ENCODE assay signal across 17 cellular contexts in genomic region chr2:190927257-190927656, GRCh38. TPM values are rescaled to one million over a fixed set of nuclear protein-coding genes. Genes with fewer than 3 reads are reported as not detected.
DNase-seq lines count a peak whose midpoint lies in the region; ATAC-seq and TF ChIP-seq lines count a peak whose summit lies in the region.
"Had no signal": no experiment of that assay in that cellular context is flagged by ENCODE, and none has a peak within 500 bp of the region (broad histone marks: within the 10 kb centered on the region; RNA-seq: fewer than 3 reads in every experiment).

No MANE protein-coding gene starts in this region.

- WGBS in thymus, result over 99% methylated on average over 2 of the region's 2 CpGs

- peaks cover 54% of the 10 kb centered on the region for H3K79me2 ChIP-seq in Karpas-422 (ENCODE audit: low read length)

- no peak overlapping the region for H2AFZ ChIP-seq in Karpas-422 (ENCODE audit: low read length)

- H4K20me1 ChIP-seq in Karpas-422 (ENCODE audit: insufficient read depth, low read depth, low read length), result no peaks in the 10 kb centered on the region

- peaks cover 92% of the 10 kb centered on the region for H3K36me3 Mint-ChIP-seq in activated T-cell treated with anti-CD3 and anti-CD28 coated beads, Interleukin-2, amount 50 U/mL, for 24 hours (ENCODE audit: low read depth)
- H3K36me3 Mint-ChIP-seq in activated T-cell treated with anti-CD3 and anti-CD28 coated beads, Interleukin-2, amount 50 U/mL, for 4 hours (ENCODE audit: insufficient read depth), result peaks cover 41% of the 10 kb centered on the region

- H3K27me3 ChIP-seq in thymus (ENCODE audit: control insufficient read depth, insufficient read depth) (no peaks in the 10 kb centered on the region), Karpas-422 (ENCODE audit: low read length) (no peaks in the 10 kb centered on the region)
- H3K27me3 ChIP-seq: testis had no signal

- no peak for DNase-seq in activated T-cell treated with anti-CD3 and anti-CD28 coated beads, Interleukin-2, amount 50 U/mL, for 24 hours
- no peak for DNase-seq in activated T-cell treated with anti-CD3 and anti-CD28 coated beads, Interleukin-2, amount 50 U/mL, for 4 hours
- peak; percentile 80 for DNase-seq in astrocyte of the hippocampus (ENCODE audit: low read depth, low spot score)
- DNase-seq in iris pigment epithelial cell (ENCODE audit: low read depth), result peak; percentile 65
- DNase-seq in Karpas-422, result no peak
- DNase-seq in central memory CD4-positive, alpha-beta T cell, result no peak
- DNase-seq in mucosa of descending colon, result no peak
- DNase-seq: activated CD4-positive, alpha-beta T cell treated with anti-CD3 and anti-CD28 coated beads for 4 hours; activated effector memory CD4-positive, alpha-beta T cell treated with anti-CD3 and anti-CD28 coated beads, Interleukin-2, amount 50 U/mL, for 16 hours; immature natural killer cell; naive thymus-derived CD8-positive, alpha-beta T cell; NCI-H1092 treated with DMSO at 0.1 percent for 48 hours; NCI-H345; T-helper 1 cell; testis had no signal

- H3K27ac ChIP-seq in thymus (ENCODE audit: low read depth) (peak overlapping the region; percentile 34), Karpas-422 (ENCODE audit: low read length) (no peak overlapping the region)
- H3K27ac ChIP-seq: skin epidermis, testis had no signal

- no peak for TF ChIP-seq CTCF in mucosa of descending colon (IDR thresholded peaks at IDR 0.05)

- no peaks in the 10 kb centered on the region for H3K27me3 Mint-ChIP-seq in activated T-cell treated with anti-CD3 and anti-CD28 coated beads, Interleukin-2, amount 50 U/mL, for 24 hours
- H3K27me3 Mint-ChIP-seq in activated T-cell treated with anti-CD3 and anti-CD28 coated beads, Interleukin-2, amount 50 U/mL, for 4 hours (ENCODE audit: low read depth), result no peaks in the 10 kb centered on the region
- H3K27me3 Mint-ChIP-seq: naive thymus-derived CD8-positive, alpha-beta T cell had no signal

- H3K4me3 Mint-ChIP-seq in activated T-cell treated with anti-CD3 and anti-CD28 coated beads, Interleukin-2, amount 50 U/mL, for 24 hours, result no peak overlapping the region
- no peak overlapping the region for H3K4me3 Mint-ChIP-seq in activated T-cell treated with anti-CD3 and anti-CD28 coated beads, Interleukin-2, amount 50 U/mL, for 4 hours
- H3K4me3 Mint-ChIP-seq: immature natural killer cell; naive thymus-derived CD8-positive, alpha-beta T cell had no signal

- intact Hi-C loops in mucosa of descending colon (cut with DNase I, micrococcal nuclease), result no loop called here

- H3K4me3 ChIP-seq in thymus (ENCODE audit: low read length) (no peak overlapping the region), Karpas-422 (ENCODE audit: low read length) (no peak overlapping the region), mucosa of descending colon (no peak overlapping the region)
- H3K4me3 ChIP-seq: skin epidermis, testis had no signal

- H3K4me1 ChIP-seq in thymus (ENCODE audit: control insufficient read depth, insufficient read depth, low read length), result no peaks in the 10 kb centered on the region
- H3K4me1 ChIP-seq in Karpas-422 (ENCODE audit: low read length), result no peaks in the 10 kb centered on the region
- no peaks in the 10 kb centered on the region for H3K4me1 ChIP-seq in mucosa of descending colon (ENCODE audit: low read depth)
- H3K4me1 ChIP-seq: testis had no signal

- no peak for ATAC-seq in activated T-cell treated with anti-CD3 and anti-CD28 coated beads, Interleukin-2, amount 50 U/mL, for 4 hours
- ATAC-seq in mucosa of descending colon, result no peak
- ATAC-seq: naive thymus-derived CD8-positive, alpha-beta T cell had no signal

- no peak overlapping the region for H3K4me2 ChIP-seq in Karpas-422 (ENCODE audit: low read depth, low read length, poor library complexity, severe bottlenecking)

- peaks cover 8% of the 10 kb centered on the region for H3K36me3 ChIP-seq in thymus (ENCODE audit: control insufficient read depth, insufficient read depth)
- peaks cover 66% of the 10 kb centered on the region for H3K36me3 ChIP-seq in Karpas-422 (ENCODE audit: insufficient read depth, low read length)
- no peaks in the 10 kb centered on the region for H3K36me3 ChIP-seq in mucosa of descending colon (ENCODE audit: low read depth)

- no peaks in the 10 kb centered on the region for H3K9me2 ChIP-seq in Karpas-422 (replicated peaks; ENCODE audit: insufficient read depth, low read length)

- peak overlapping the region; percentile 68 for H3K27ac Mint-ChIP-seq in activated T-cell treated with anti-CD3 and anti-CD28 coated beads, Interleukin-2, amount 50 U/mL, for 24 hours

- H3K9me3 ChIP-seq in thymus (ENCODE audit: control insufficient read depth), result no peaks in the 10 kb centered on the region
- H3K9me3 ChIP-seq in Karpas-422 (ENCODE audit: low read length), result no peaks in the 10 kb centered on the region
- H3K9me3 ChIP-seq in mucosa of descending colon, result no peaks in the 10 kb centered on the region
- H3K9me3 ChIP-seq: testis had no signal

- no peaks in the 10 kb centered on the region for H3K9me3 Mint-ChIP-seq in activated T-cell treated with anti-CD3 and anti-CD28 coated beads, Interleukin-2, amount 50 U/mL, for 24 hours
- H3K9me3 Mint-ChIP-seq in activated T-cell treated with anti-CD3 and anti-CD28 coated beads, Interleukin-2, amount 50 U/mL, for 4 hours, result no peaks in the 10 kb centered on the region
- H3K9me3 Mint-ChIP-seq: immature natural killer cell; naive thymus-derived CD8-positive, alpha-beta T cell had no signal

- H3K9ac ChIP-seq in Karpas-422 (ENCODE audit: low read length), result no peak overlapping the region

- H3K4me1 Mint-ChIP-seq in activated T-cell treated with anti-CD3 and anti-CD28 coated beads, Interleukin-2, amount 50 U/mL, for 24 hours (ENCODE audit: low read depth), result peaks cover 21% of the 10 kb centered on the region
- H3K4me1 Mint-ChIP-seq in activated T-cell treated with anti-CD3 and anti-CD28 coated beads, Interleukin-2, amount 50 U/mL, for 4 hours (ENCODE audit: low read depth), result peaks cover 11% of the 10 kb centered on the region

RNA-seq across cellular contexts. Expression of gene GLS, which starts 46.6 kb away (rescaled TPM):
- total RNA-seq in activated T-cell treated with anti-CD3 and anti-CD28 coated beads, Interleukin-2, amount 50 U/mL, for 4 hours, result 100 to 1,000 TPM; 371 to 409 (median 377) TPM
- polyA plus RNA-seq in thymus, result 70.8 TPM
- total RNA-seq in Karpas-422 (2014; rRNA removed; shearing (Covaris generic); ENCODE audit: low replicate concordance), result 159 and 283 TPM in 2 replicates
- 10 to 100 TPM; 49.8 to 91.9 (median 77.0) TPM for total RNA-seq in mucosa of descending colon

Comparison
In these comparisons a context has a peak if more than half of its experiments do, and no peak if none do; other contexts are left out.
1. DNase-seq: peak in astrocyte of the hippocampus (single experiment) and iris pigment epithelial cell (single experiment); none in activated T-cell treated with anti-CD3 and anti-CD28 coated beads, Interleukin-2, amount 50 U/mL, for 24 hours (single experiment), activated T-cell treated with anti-CD3 and anti-CD28 coated beads, Interleukin-2, amount 50 U/mL, for 4 hours (single experiment), Karpas-422 (single experiment), central memory CD4-positive, alpha-beta T cell (single experiment) and mucosa of descending colon (0 of 3).